In genomic region chr10:119113805-119114732, GRCh38 we compare ENCODE assay signal across 12 cellular contexts. TPM values are rescaled to one million over a fixed set of nuclear protein-coding genes. Genes with fewer than 3 reads are reported as not detected.
A peak's percentile ranks its signal among the peaks of the same experiment; 100 is the strongest.
DNase-seq lines count a peak whose midpoint lies in the region; ATAC-seq and TF ChIP-seq lines count a peak whose summit lies in the region.
"Had no signal": no experiment of that assay in that cellular context is flagged by ENCODE, and none has a peak within 500 bp of the region (broad histone marks: within the 10 kb centered on the region; RNA-seq: fewer than 3 reads in every experiment).

No MANE protein-coding gene starts in this region.

- H3K9ac ChIP-seq in SK-N-SH = no peak overlapping the region

- H3K4me1 Mint-ChIP-seq in stimulated activated effector memory CD8-positive, alpha-beta T cell treated with anti-CD3 and anti-CD28 coated beads, Interleukin-12 subunit alpha, Interleukin-12 subunit beta, amount 100 ng/mL, for 72 hours = peaks cover 7% of the 10 kb centered on the region

- CTCF ChIA-PET in SK-N-SH (lab: Yijun Ruan, JAX) = no interaction called here

- 83% methylated on average over 11 of the region's 11 CpGs for WGBS in SK-N-SH (ENCODE audit: low lambda C conversion rate)

- no peaks in the 10 kb centered on the region for H3K9me2 ChIP-seq in SK-N-SH

- POLR2A ChIA-PET in SK-N-SH (lab: Yijun Ruan, JAX) = no interaction called here

- no peaks in the 10 kb centered on the region for H4K20me1 ChIP-seq in SK-N-SH (ENCODE audit: insufficient read depth)

- H3K4me3 Mint-ChIP-seq in stimulated activated effector memory CD8-positive, alpha-beta T cell treated with anti-CD3 and anti-CD28 coated beads, Interleukin-12 subunit alpha, Interleukin-12 subunit beta, amount 100 ng/mL, for 72 hours = no peak overlapping the region
- H3K4me3 Mint-ChIP-seq: type B pancreatic cell had no signal

- no peaks in the 10 kb centered on the region for H3K9me3 ChIP-seq in SK-N-SH
- no peaks in the 10 kb centered on the region for H3K9me3 ChIP-seq in RWPE2 (ENCODE audit: severe bottlenecking)
- H3K9me3 ChIP-seq: adrenal gland had no signal

- H3K27ac ChIP-seq in SK-N-SH (ENCODE audit: low read depth in 2 of 2, low read length in 1 of 2) = no peak overlapping the region
- peak overlapping the region; percentile 80 for H3K27ac ChIP-seq in RWPE2 (ENCODE audit: poor library complexity, severe bottlenecking)
- H3K27ac ChIP-seq: adrenal gland had no signal

- H3K36me3 ChIP-seq in SK-N-SH (replicated peaks in 1 of 2; ENCODE audit: control insufficient read depth in 1 of 2, insufficient read depth in 2 of 2, low read length in 1 of 2) = peaks cover 36 to 68% of the 10 kb centered on the region in 2 experiments
- peaks cover 71% of the 10 kb centered on the region for H3K36me3 ChIP-seq in RWPE2 (ENCODE audit: low read depth)

- H2AFZ ChIP-seq in SK-N-SH (ENCODE audit: low read depth) = no peak overlapping the region

- H3K79me2 ChIP-seq in SK-N-SH (ENCODE audit: insufficient read depth) = no peaks in the 10 kb centered on the region

- H3F3A ChIP-seq in SK-N-SH (replicated peaks; ENCODE audit: insufficient read depth) = peaks cover 13% of the 10 kb centered on the region

- no peak overlapping the region for H3K4me3 ChIP-seq in SK-N-SH (ENCODE audit: low read depth in 2 of 2, low read length in 1 of 2)
- no peak overlapping the region for H3K4me3 ChIP-seq in RWPE2 (ENCODE audit: severe bottlenecking)
- H3K4me3 ChIP-seq in fibroblast of mammary gland (ENCODE audit: control insufficient read depth, low read depth, low read length) = no peak overlapping the region
- H3K4me3 ChIP-seq: adrenal gland, K562 had no signal

- no peak for DNase-seq in SK-N-SH
- peak; percentile 65 for DNase-seq in RWPE2 (ENCODE audit: low spot score)
- DNase-seq in fibroblast of mammary gland (ENCODE audit: low read depth) = peak; percentile 90
- no peak for DNase-seq in stimulated activated effector memory CD8-positive, alpha-beta T cell treated with anti-CD3 and anti-CD28 coated beads, Interleukin-12 subunit alpha, Interleukin-12 subunit beta, amount 100 ng/mL, for 72 hours (ENCODE audit: low spot score in 2 of 2)
- DNase-seq in activated CD4-positive, CD25-positive, alpha-beta regulatory T cell treated with anti-CD3 and anti-CD28 coated beads, Interleukin-2, amount 50 U/mL, for 72 hours = no peak
- no peak for DNase-seq in LoVo (ENCODE audit: low spot score)
- DNase-seq in stimulated activated CD4-positive, alpha-beta T cell treated with anti-CD3 and anti-CD28 coated beads, Interleukin-2, amount 100 ng/mL, for 24 hours = no peak

- peaks cover 100% of the 10 kb centered on the region for H3K36me3 Mint-ChIP-seq in stimulated activated effector memory CD8-positive, alpha-beta T cell treated with anti-CD3 and anti-CD28 coated beads, Interleukin-12 subunit alpha, Interleukin-12 subunit beta, amount 100 ng/mL, for 72 hours

- H3K4me2 ChIP-seq in SK-N-SH = no peak overlapping the region

- no peaks in the 10 kb centered on the region for H3K9me3 Mint-ChIP-seq in stimulated activated effector memory CD8-positive, alpha-beta T cell treated with anti-CD3 and anti-CD28 coated beads, Interleukin-12 subunit alpha, Interleukin-12 subunit beta, amount 100 ng/mL, for 72 hours
- H3K9me3 Mint-ChIP-seq: type B pancreatic cell had no signal

- H3K27ac Mint-ChIP-seq in stimulated activated effector memory CD8-positive, alpha-beta T cell treated with anti-CD3 and anti-CD28 coated beads, Interleukin-12 subunit alpha, Interleukin-12 subunit beta, amount 100 ng/mL, for 72 hours = peak overlapping the region; percentile 48
- H3K27ac Mint-ChIP-seq: type B pancreatic cell had no signal

- TF ChIP-seq EP300 in SK-N-SH (IDR thresholded peaks at IDR 0.05; ENCODE audit: borderline replicate concordance in 1 of 2, low read depth in 1 of 2, low read length in 1 of 2) = no peak

- TF ChIP-seq CTCF in SK-N-SH (IDR thresholded peaks at IDR 0.05) (no peak), RWPE2 (IDR thresholded peaks at IDR 0.05; ENCODE audit: poor library complexity, severe bottlenecking) (no peak), fibroblast of mammary gland (conservative IDR thresholded peaks at IDR 0.05; ENCODE audit: control insufficient read depth, insufficient read depth, low read depth, low read length) (no peak)

- no peaks in the 10 kb centered on the region for H3K4me1 ChIP-seq in SK-N-SH (ENCODE audit: control insufficient read depth in 1 of 2, insufficient read depth in 2 of 2, low read depth in 1 of 2, low read length in 1 of 2)
- peaks cover 21% of the 10 kb centered on the region for H3K4me1 ChIP-seq in RWPE2 (ENCODE audit: insufficient read depth, poor library complexity, severe bottlenecking)
- H3K4me1 ChIP-seq: adrenal gland had no signal

- ATAC-seq in SK-N-SH treated with all-trans-retinoic acid at 6 μM for 48 hours (no peak), RWPE2 (ENCODE audit: low read depth) (peak; percentile 98)
- ATAC-seq in stimulated activated effector memory CD8-positive, alpha-beta T cell treated with anti-CD3 and anti-CD28 coated beads, Interleukin-12 subunit alpha, Interleukin-12 subunit beta, amount 100 ng/mL, for 72 hours = no peak
- ATAC-seq: HCT116, K562 had no signal

- TF ChIP-seq RAD21 in SK-N-SH (IDR thresholded peaks at IDR 0.05; ENCODE audit: low read length) = no peak

- H3K27me3 ChIP-seq in SK-N-SH (ENCODE audit: insufficient read depth) = no peaks in the 10 kb centered on the region
- H3K27me3 ChIP-seq in RWPE2 (ENCODE audit: insufficient read depth, poor library complexity, severe bottlenecking) = no peaks in the 10 kb centered on the region
- H3K27me3 ChIP-seq: adrenal gland had no signal

TF ChIP-seq in SK-N-SH treated with all-trans-retinoic acid at 6 μM for 48 hours, 23 proteins besides CTCF, POLR2A, EP300 and RAD21:
- TF ChIP-seq TCF4 (CRISPR knock-in tag; IDR thresholded peaks at IDR 0.05; ENCODE audit: borderline replicate concordance) (no peak), ISL1 (CRISPR knock-in tag; IDR thresholded peaks at IDR 0.05) (peak; percentile 22; the same call in 1 of the 2 replicates)

TF ChIP-seq in SK-N-SH, 30 proteins besides CTCF, POLR2A, EP300 and RAD21:
- TF ChIP-seq NRF1 (IDR thresholded peaks at IDR 0.05; ENCODE audit: low read depth, low read length) (no peak), NFIC (IDR thresholded peaks at IDR 0.05; ENCODE audit: borderline replicate concordance) (no peak), FOSL2 (IDR thresholded peaks at IDR 0.05; ENCODE audit: borderline replicate concordance, low read depth) (no peak), GATA2 (CRISPR knock-in tag; IDR thresholded peaks at IDR 0.05) (no peak), TCF12 (IDR thresholded peaks at IDR 0.05) (no peak), FOXM1 (IDR thresholded peaks at IDR 0.05; ENCODE audit: low read depth) (no peak), RCOR1 (IDR thresholded peaks at IDR 0.05; ENCODE audit: low read length) (no peak), ELF1 (IDR thresholded peaks at IDR 0.05) (no peak)
- TF ChIP-seq, protein P1, sequence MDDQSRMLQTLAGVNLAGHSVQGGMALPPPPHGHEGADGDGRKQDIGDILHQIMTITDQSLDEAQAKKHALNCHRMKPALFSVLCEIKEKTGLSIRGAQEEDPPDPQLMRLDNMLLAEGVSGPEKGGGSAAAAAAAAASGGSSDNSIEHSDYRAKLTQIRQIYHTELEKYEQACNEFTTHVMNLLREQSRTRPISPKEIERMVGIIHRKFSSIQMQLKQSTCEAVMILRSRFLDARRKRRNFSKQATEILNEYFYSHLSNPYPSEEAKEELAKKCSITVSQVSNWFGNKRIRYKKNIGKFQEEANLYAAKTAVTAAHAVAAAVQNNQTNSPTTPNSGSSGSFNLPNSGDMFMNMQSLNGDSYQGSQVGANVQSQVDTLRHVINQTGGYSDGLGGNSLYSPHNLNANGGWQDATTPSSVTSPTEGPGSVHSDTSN (IDR thresholded peaks at IDR 0.05) = no peak
TF ChIP-seq in SK-N-SH: peak in this region for 0.

RNA-seq across cellular contexts. Expression of gene DENND10, which starts 10.2 kb away (rescaled TPM):
- polyA plus RNA-seq in SK-N-SH (2012; rRNA removed) = 48.4 and 54.7 TPM in 2 replicates
- polyA plus RNA-seq in SK-N-SH (2012; cell fraction: cytosol; rRNA removed) = 63.8 and 67.7 TPM in 2 replicates
- 31.9 and 46.3 TPM in 2 replicates for polyA plus RNA-seq in SK-N-SH (2012; cell fraction: nucleus; rRNA removed)

RNA-seq across cellular contexts. Expression of gene EIF3A, which starts 33.5 kb away (rescaled TPM):
- polyA plus RNA-seq in SK-N-SH (2012; rRNA removed) = 24.5 and 25.8 TPM in 2 replicates
- 39.0 and 50.0 TPM in 2 replicates for polyA plus RNA-seq in SK-N-SH (2012; cell fraction: cytosol; rRNA removed)
- 25.6 and 33.6 TPM in 2 replicates for polyA plus RNA-seq in SK-N-SH (2012; cell fraction: nucleus; rRNA removed)

RNA-seq across cellular contexts. Expression of gene SFXN4, which starts 51.4 kb away (rescaled TPM):
- polyA plus RNA-seq in SK-N-SH (2012; rRNA removed) = 24.2 and 32.0 TPM in 2 replicates
- 23.0 and 33.1 TPM in 2 replicates for polyA plus RNA-seq in SK-N-SH (2012; cell fraction: cytosol; rRNA removed)
- 67.8 and 86.1 TPM in 2 replicates for polyA plus RNA-seq in SK-N-SH (2012; cell fraction: nucleus; rRNA removed)

Comparison
In these comparisons a context has a peak if more than half of its experiments do, and no peak if none do; other contexts are left out.
1. DNase-seq: peak in RWPE2 (single experiment) and fibroblast of mammary gland (single experiment); none in SK-N-SH (single experiment), stimulated activated effector memory CD8-positive, alpha-beta T cell treated with anti-CD3 and anti-CD28 coated beads, Interleukin-12 subunit alpha, Interleukin-12 subunit beta, amount 100 ng/mL, for 72 hours (0 of 2), activated CD4-positive, CD25-positive, alpha-beta regulatory T cell treated with anti-CD3 and anti-CD28 coated beads, Interleukin-2, amount 50 U/mL, for 72 hours (single experiment), LoVo (single experiment) and stimulated activated CD4-positive, alpha-beta T cell treated with anti-CD3 and anti-CD28 coated beads, Interleukin-2, amount 100 ng/mL, for 24 hours (0 of 2).